Comparison of ENCODE assay signal across 9 cellular contexts in genomic region chr2:192500550-192501200, GRCh38.
DNase-seq lines count a peak whose midpoint lies in the region; ATAC-seq and TF ChIP-seq lines count a peak whose summit lies in the region.
"Had no signal": no experiment of that assay in that cellular context is flagged by ENCODE, and none has a peak within 500 bp of the region (broad histone marks: within the 10 kb centered on the region; RNA-seq: fewer than 3 reads in every experiment).

No MANE protein-coding gene starts in this region.

- no peak for TF ChIP-seq CTCF in left ventricle myocardium inferior (IDR thresholded peaks at IDR 0.05; ENCODE audit: borderline replicate concordance)

- no peaks in the 10 kb centered on the region for H3K36me3 Mint-ChIP-seq in activated naive CD4-positive, alpha-beta T cell treated with anti-CD3 and anti-CD28 coated beads, Interleukin-2, amount 50 U/mL, for 72 hours
- H3K36me3 Mint-ChIP-seq: memory B cell had no signal

- peak; percentile 13 to 31 for DNase-seq in activated CD4-positive, alpha-beta T cell treated with anti-CD3 and anti-CD28 coated beads, Interleukin-2, amount 50 U/mL, for 48 hours
- no peak for DNase-seq in activated CD4-positive, alpha-beta T cell treated with anti-CD3 and anti-CD28 coated beads, Interleukin-2, amount 50 U/mL, for 1 hour
- peak in 1 of 2 donors; percentile 13 for DNase-seq in activated naive CD4-positive, alpha-beta T cell treated with anti-CD3 and anti-CD28 coated beads, Interleukin-2, amount 50 U/mL, for 72 hours (ENCODE audit: low spot score in 2 of 2)
- DNase-seq in sciatic nerve (ENCODE audit: low spot score) (no peak), 8988T (no peak), left ventricle myocardium inferior (no peak), Right ventricle myocardium superior (no peak)

- no peaks in the 10 kb centered on the region for H3K27me3 ChIP-seq in left ventricle myocardium inferior (ENCODE audit: low read depth)

- H3K9me3 ChIP-seq in left ventricle myocardium inferior (replicated peaks), result no peaks in the 10 kb centered on the region

- H3K27ac ChIP-seq in left ventricle myocardium inferior (replicated peaks), result no peak overlapping the region

- H3K36me3 ChIP-seq in left ventricle myocardium inferior, result no peaks in the 10 kb centered on the region

- intact Hi-C loops in sciatic nerve (cut with DNase I), result no loop called here
- intact Hi-C loops in left ventricle myocardium inferior (cut with micrococcal nuclease), result no loop called here
- intact Hi-C loops in Right ventricle myocardium superior (cut with DNase I), result no loop called here

- no peak overlapping the region for H3K27ac Mint-ChIP-seq in activated naive CD4-positive, alpha-beta T cell treated with anti-CD3 and anti-CD28 coated beads, Interleukin-2, amount 50 U/mL, for 72 hours
- H3K27ac Mint-ChIP-seq: memory B cell had no signal

- no peaks in the 10 kb centered on the region for H3K4me1 ChIP-seq in left ventricle myocardium inferior

- ATAC-seq in HG03175 (IDR thresholded peaks at IDR 0.05; ENCODE audit: unreplicated experiment) (peak; percentile 67), sciatic nerve (peak; percentile 13), Right ventricle myocardium superior (ENCODE audit: poor library complexity) (no peak)
- peak; percentile 37 to 96 for ATAC-seq in activated naive CD4-positive, alpha-beta T cell treated with anti-CD3 and anti-CD28 coated beads, Interleukin-2, amount 50 U/mL, for 72 hours

- no peak overlapping the region for H3K4me3 ChIP-seq in left ventricle myocardium inferior

- peaks cover 0 to 2% of the 10 kb centered on the region in 2 donors for H3K9me3 Mint-ChIP-seq in activated naive CD4-positive, alpha-beta T cell treated with anti-CD3 and anti-CD28 coated beads, Interleukin-2, amount 50 U/mL, for 72 hours
- H3K9me3 Mint-ChIP-seq: memory B cell had no signal

Comparison
In these comparisons a context has a peak if more than half of its experiments do, and no peak if none do; other contexts are left out.
1. DNase-seq: peak in activated CD4-positive, alpha-beta T cell treated with anti-CD3 and anti-CD28 coated beads, Interleukin-2, amount 50 U/mL, for 48 hours (2 of 2); none in activated CD4-positive, alpha-beta T cell treated with anti-CD3 and anti-CD28 coated beads, Interleukin-2, amount 50 U/mL, for 1 hour (single experiment), sciatic nerve (single experiment), 8988T (single experiment), left ventricle myocardium inferior (single experiment) and Right ventricle myocardium superior (single experiment).